Comparison of ENCODE assay signal across 3 cellular contexts in genomic region chr20:64168381-64169088, GRCh38.
TF ChIP-seq lines count a peak whose summit lies in the region.

No MANE protein-coding gene starts in this region.

TF ChIP-seq in HEK293, 187 proteins besides CTCF, POLR2A, EP300 and RAD21:
- TF ChIP-seq KLF1 (tag by site-specific recombination; IDR thresholded peaks at IDR 0.05): 0 out of 2 replicates have a peak, but pooled peaks have one; percentile 12
- TF ChIP-seq ZNF621 (tag by site-specific recombination; IDR thresholded peaks at IDR 0.05): no peak
TF ChIP-seq in HEK293: peak in this region for 1.

TF ChIP-seq in HepG2, 621 proteins besides CTCF, POLR2A, EP300 and RAD21:
- TF ChIP-seq ZNF556 (CRISPR knock-in tag; IDR thresholded peaks at IDR 0.05; ENCODE audit: borderline replicate concordance) (no peak), TCF7 (IDR thresholded peaks at IDR 0.05; ENCODE audit: low read depth) (no peak), HES4 (CRISPR knock-in tag; IDR thresholded peaks at IDR 0.05; ENCODE audit: borderline replicate concordance) (0 out of 2 replicates have a peak, but pooled peaks have one; percentile 20), MLLT10 (CRISPR knock-in tag; IDR thresholded peaks at IDR 0.05) (no peak), ZNF124 (CRISPR knock-in tag; IDR thresholded peaks at IDR 0.05) (no peak), ZNF782 (CRISPR knock-in tag; IDR thresholded peaks at IDR 0.05; ENCODE audit: borderline replicate concordance) (no peak), EED (CRISPR knock-in tag; IDR thresholded peaks at IDR 0.05) (0 out of 2 replicates have a peak, but pooled peaks have one; percentile 57), MYPOP (CRISPR knock-in tag; IDR thresholded peaks at IDR 0.05) (no peak), HHEX (CRISPR knock-in tag; IDR thresholded peaks at IDR 0.05) (no peak), RFXAP (CRISPR knock-in tag; IDR thresholded peaks at IDR 0.05; ENCODE audit: borderline replicate concordance) (no peak), MEIS1 (CRISPR knock-in tag; IDR thresholded peaks at IDR 0.05; ENCODE audit: borderline replicate concordance) (no peak)

TF ChIP-seq in WTC11, 78 proteins besides CTCF, POLR2A, EP300 and RAD21:
- TF ChIP-seq SP1 (CRISPR knock-in tag; conservative IDR thresholded peaks at IDR 0.05) (no peak), STAT6 (CRISPR knock-in tag; conservative IDR thresholded peaks at IDR 0.05; ENCODE audit: low read depth) (no peak), FOXJ3 (CRISPR knock-in tag; IDR thresholded peaks at IDR 0.05; ENCODE audit: borderline replicate concordance) (no peak)
